In the genomic region with DNA sequence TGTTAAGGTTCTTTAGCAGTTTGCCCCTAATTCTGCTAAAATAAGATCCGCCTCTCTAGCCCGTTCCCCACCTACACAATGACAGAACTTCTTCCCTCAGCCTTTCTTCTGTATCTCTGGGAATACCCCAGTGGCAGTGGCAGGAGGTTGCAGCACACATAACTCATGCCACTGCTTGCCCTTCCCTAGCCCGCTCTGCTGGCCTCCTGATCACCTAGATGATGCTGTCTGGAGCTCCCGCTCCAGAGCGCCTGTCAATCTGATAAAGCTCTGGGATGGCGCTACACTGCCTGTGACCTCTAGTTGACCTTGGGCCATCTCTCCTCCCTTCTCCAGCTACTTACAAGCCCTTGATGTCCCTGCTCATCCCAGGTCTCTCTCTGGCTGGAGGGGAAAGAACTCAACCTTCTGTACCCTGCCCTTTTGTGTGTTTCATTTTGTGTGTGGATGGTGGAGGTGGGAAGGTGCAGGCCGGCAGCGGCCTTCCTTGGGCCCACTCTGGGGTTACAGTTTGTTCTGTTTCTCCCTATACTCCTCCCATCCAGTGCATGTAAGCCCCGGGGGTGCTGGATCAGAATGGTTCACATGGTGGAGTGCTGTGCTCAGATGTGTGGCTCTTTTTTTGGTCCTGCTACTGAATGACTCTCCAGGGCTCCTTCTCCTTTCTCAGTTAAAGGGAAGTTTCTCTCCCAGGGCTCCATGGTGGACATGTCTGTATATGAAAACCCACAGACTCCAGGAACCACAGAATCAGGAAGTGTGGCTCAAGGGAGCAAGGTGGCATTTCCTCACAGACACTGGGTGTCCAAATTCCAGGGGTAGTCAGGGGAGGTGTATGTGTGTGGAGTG, we compare ENCODE assay signal across 15 cellular contexts. TPM values are rescaled to one million over a fixed set of nuclear protein-coding genes. Genes with fewer than 3 reads are reported as not detected.
DNase-seq lines count a peak whose midpoint lies in the region; ATAC-seq and TF ChIP-seq lines count a peak whose summit lies in the region.
"Had no signal": no experiment of that assay in that cellular context is flagged by ENCODE, and none has a peak within 500 bp of the region (broad histone marks: within the 10 kb centered on the region; RNA-seq: fewer than 3 reads in every experiment).

No MANE protein-coding gene starts in this region.

- ATAC-seq in lower lobe of right lung: peak; percentile 29 to 45
- ATAC-seq in GM19324 (IDR thresholded peaks at IDR 0.05; ENCODE audit: low FRiP score, unreplicated experiment): no peak
- ATAC-seq: left lung; naive thymus-derived CD8-positive, alpha-beta T cell had no signal

- no peaks in the 10 kb centered on the region for H3K9me3 ChIP-seq in lower lobe of right lung
- H3K9me3 ChIP-seq: left lung, uterus had no signal

- H3K27ac ChIP-seq in lower lobe of right lung: no peak overlapping the region
- H3K27ac ChIP-seq: left lung, uterus had no signal

- no peaks in the 10 kb centered on the region for H3K27me3 Mint-ChIP-seq in activated T-helper 1 cell treated with anti-CD3 and anti-CD28 coated beads, Interleukin-12 subunit alpha, Interleukin-12 subunit beta, Interleukin-2, Interleukin-4 antibody, amounts not matched to agents 30 ng/mL and 10 ng/mL and 1 ng/mL, durations not matched to agents 14 hours and 24 hours and 36 hours (ENCODE audit: insufficient read depth)

- no peak overlapping the region for H3K4me3 Mint-ChIP-seq in activated T-helper 1 cell treated with anti-CD3 and anti-CD28 coated beads, Interleukin-12 subunit alpha, Interleukin-12 subunit beta, Interleukin-2, Interleukin-4 antibody, amounts not matched to agents 30 ng/mL and 10 ng/mL and 1 ng/mL, durations not matched to agents 14 hours and 24 hours and 36 hours
- H3K4me3 Mint-ChIP-seq: activated naive CD8-positive, alpha-beta T cell treated with anti-CD3 and anti-CD28 coated beads for 36 hours; CD4-positive, alpha-beta T cell had no signal

- peak overlapping the region; percentile 85 for H3K27ac Mint-ChIP-seq in activated T-helper 1 cell treated with anti-CD3 and anti-CD28 coated beads, Interleukin-12 subunit alpha, Interleukin-12 subunit beta, Interleukin-2, Interleukin-4 antibody, amounts not matched to agents 30 ng/mL and 10 ng/mL and 1 ng/mL, durations not matched to agents 14 hours and 24 hours and 36 hours
- H3K27ac Mint-ChIP-seq: activated naive CD8-positive, alpha-beta T cell treated with anti-CD3 and anti-CD28 coated beads for 36 hours; CD4-positive, alpha-beta T cell had no signal

- no peaks in the 10 kb centered on the region for H3K4me1 ChIP-seq in lower lobe of right lung
- H3K4me1 ChIP-seq: left lung, uterus had no signal

- no peaks in the 10 kb centered on the region for H3K36me3 ChIP-seq in lower lobe of right lung
- H3K36me3 ChIP-seq: left lung, uterus had no signal

- no peaks in the 10 kb centered on the region for H3K27me3 ChIP-seq in lower lobe of right lung (ENCODE audit: low read depth)
- H3K27me3 ChIP-seq: left lung, uterus had no signal

- no peaks in the 10 kb centered on the region for H3K9me3 Mint-ChIP-seq in activated T-helper 1 cell treated with anti-CD3 and anti-CD28 coated beads, Interleukin-12 subunit alpha, Interleukin-12 subunit beta, Interleukin-2, Interleukin-4 antibody, amounts not matched to agents 30 ng/mL and 10 ng/mL and 1 ng/mL, durations not matched to agents 14 hours and 24 hours and 36 hours
- H3K9me3 Mint-ChIP-seq: activated naive CD8-positive, alpha-beta T cell treated with anti-CD3 and anti-CD28 coated beads for 36 hours; CD4-positive, alpha-beta T cell had no signal

- H3K4me1 Mint-ChIP-seq in activated T-helper 1 cell treated with anti-CD3 and anti-CD28 coated beads, Interleukin-12 subunit alpha, Interleukin-12 subunit beta, Interleukin-2, Interleukin-4 antibody, amounts not matched to agents 30 ng/mL and 10 ng/mL and 1 ng/mL, durations not matched to agents 14 hours and 24 hours and 36 hours (ENCODE audit: low read depth): peaks cover 39% of the 10 kb centered on the region

- in situ Hi-C loops in KBM-7 (cut with MboI; ENCODE audit: low pct_unique_long_range_greater_than_20kb, low sequenced_read_pairs): no loop called here

- H3K36me3 Mint-ChIP-seq in activated T-helper 1 cell treated with anti-CD3 and anti-CD28 coated beads, Interleukin-12 subunit alpha, Interleukin-12 subunit beta, Interleukin-2, Interleukin-4 antibody, amounts not matched to agents 30 ng/mL and 10 ng/mL and 1 ng/mL, durations not matched to agents 14 hours and 24 hours and 36 hours (ENCODE audit: low read depth): peaks cover 6% of the 10 kb centered on the region
- H3K36me3 Mint-ChIP-seq: activated naive CD8-positive, alpha-beta T cell treated with anti-CD3 and anti-CD28 coated beads for 36 hours; naive thymus-derived CD8-positive, alpha-beta T cell had no signal

- intact Hi-C loops in activated T-helper 1 cell treated with anti-CD3 and anti-CD28 coated beads, Interleukin-12 subunit alpha, Interleukin-12 subunit beta, Interleukin-2, Interleukin-4 antibody, amounts not matched to agents 30 ng/mL and 10 ng/mL and 1 ng/mL, durations not matched to agents 14 hours and 24 hours and 36 hours (cut with micrococcal nuclease): no loop called here
- intact Hi-C loops in lower lobe of right lung (cut with DNase I): no loop called here

- DNase-seq in Daoy (ENCODE audit: low read depth) (peak; percentile 16), KBM-7 (peak; percentile 78), lower lobe of right lung (no peak), NCI-H1694 (lab: John Stamatoyannopoulos, UW) (no peak), foreskin melanocyte (no peak), hypothalamus (lab: John Stamatoyannopoulos, UW) (no peak)
- no peak for DNase-seq in activated T-helper 1 cell treated with anti-CD3 and anti-CD28 coated beads, Interleukin-12 subunit alpha, Interleukin-12 subunit beta, Interleukin-2, Interleukin-4 antibody, amounts not matched to agents 30 ng/mL and 10 ng/mL and 1 ng/mL, durations not matched to agents 14 hours and 24 hours and 36 hours (ENCODE audit: low spot score)
- DNase-seq: activated naive CD8-positive, alpha-beta T cell treated with anti-CD3 and anti-CD28 coated beads for 36 hours; CD4-positive, alpha-beta T cell; erythroblast; left lung; naive thymus-derived CD8-positive, alpha-beta T cell; NCI-H774; uterus had no signal

- H3K4me3 ChIP-seq in lower lobe of right lung: no peak overlapping the region
- H3K4me3 ChIP-seq: left lung, uterus had no signal

- no peak for TF ChIP-seq CTCF in lower lobe of right lung (IDR thresholded peaks at IDR 0.05)

RNA-seq across cellular contexts. Expression of a gene that starts 29.1 kb away (rescaled TPM):
- 18.2 and 24.0 TPM in 2 replicates for total RNA-seq in Daoy (2014; rRNA removed; shearing (Covaris generic))
- 31.4 and 32.5 TPM in 2 replicates for total RNA-seq in activated T-helper 1 cell treated with anti-CD3 and anti-CD28 coated beads, Interleukin-12 subunit alpha, Interleukin-12 subunit beta, Interleukin-2, Interleukin-4 antibody, amounts not matched to agents 30 ng/mL and 10 ng/mL and 1 ng/mL, durations not matched to agents 14 hours and 24 hours and 36 hours
- 13.5 TPM for total RNA-seq in lower lobe of right lung

Comparison
In these comparisons a context has a peak if more than half of its experiments do, and no peak if none do; other contexts are left out.
1. DNase-seq: peak in Daoy (single experiment) and KBM-7 (single experiment); none in activated T-helper 1 cell treated with anti-CD3 and anti-CD28 coated beads, Interleukin-12 subunit alpha, Interleukin-12 subunit beta, Interleukin-2, Interleukin-4 antibody, amounts not matched to agents 30 ng/mL and 10 ng/mL and 1 ng/mL, durations not matched to agents 14 hours and 24 hours and 36 hours (single experiment), lower lobe of right lung (single experiment), NCI-H1694 (single experiment), foreskin melanocyte (single experiment) and hypothalamus (0 of 51).